In genomic region chr20:23932256-23932655, GRCh38 we compare ENCODE assay signal across 7 cellular contexts. TPM values are rescaled to one million over a fixed set of nuclear protein-coding genes. Genes with fewer than 3 reads are reported as not detected.
"Had no signal": no experiment of that assay in that cellular context is flagged by ENCODE, and none has a peak within 500 bp of the region (broad histone marks: within the 10 kb centered on the region; RNA-seq: fewer than 3 reads in every experiment).

No MANE protein-coding gene starts in this region.

- DNase-seq: GM23248, GOT3, H7, HFFc6 had no signal

- ATAC-seq: HCT116, HepG2 had no signal

- H3K36me3 Mint-ChIP-seq: IgD-negative memory B cell had no signal

- H3K27ac Mint-ChIP-seq: HFFc6 had no signal

- H3K4me3 Mint-ChIP-seq: HFFc6, IgD-negative memory B cell had no signal

RNA-seq across cellular contexts. Expression of gene CST5, which starts 52.7 kb away (rescaled TPM):
- polyA plus RNA-seq: GM23248, IgD-negative memory B cell had no signal

RNA-seq across cellular contexts. Expression of gene GGTLC1, which starts 56.3 kb away (rescaled TPM):
- polyA plus RNA-seq: GM23248, HepG2, IgD-negative memory B cell had no signal
